Comparison of ENCODE assay signal across 18 cellular contexts in genomic region chr14:33505963-33506329, GRCh38.
DNase-seq lines count a peak whose midpoint lies in the region; TF ChIP-seq lines count a peak whose summit lies in the region.
"Had no signal": no experiment of that assay in that cellular context is flagged by ENCODE, and none has a peak within 500 bp of the region (broad histone marks: within the 10 kb centered on the region; RNA-seq: fewer than 3 reads in every experiment).

No MANE protein-coding gene starts in this region.

- H3K27ac ChIP-seq in 22Rv1 (0 out of 2 replicates have a peak overlapping the region, but pooled peaks have one; percentile 25), HEK293 (ENCODE audit: extremely low read depth, low read depth, low read length) (no peak overlapping the region)
- H3K27ac ChIP-seq: A549, C4-2B had no signal

- H3K4me1 Mint-ChIP-seq in osteocyte (ENCODE audit: unreplicated experiment), result peaks cover 53% of the 10 kb centered on the region
- H3K4me1 Mint-ChIP-seq: IgD-negative memory B cell had no signal

- no peak overlapping the region for H3K4me3 Mint-ChIP-seq in osteocyte (ENCODE audit: unreplicated experiment)
- H3K4me3 Mint-ChIP-seq: CD4-positive, alpha-beta T cell; GM23338; HFFc6 had no signal

- CTCF ChIA-PET in HEK293 (lab: Yijun Ruan, JAX), result no interaction called here

- H3K27me3 Mint-ChIP-seq in osteocyte (ENCODE audit: unreplicated experiment), result peaks cover 9% of the 10 kb centered on the region
- H3K27me3 Mint-ChIP-seq: CD4-positive, alpha-beta T cell; IgD-negative memory B cell had no signal

- no peak overlapping the region for H3K4me3 ChIP-seq in HEK293 (ENCODE audit: low read depth, low read length)
- H3K4me3 ChIP-seq: A549, GM23338 had no signal

- TF ChIP-seq CTCF in 22Rv1 (IDR thresholded peaks at IDR 0.05) (no peak), HEK293 (tag by site-specific recombination; IDR thresholded peaks at IDR 0.05) (no peak), osteocyte (IDR thresholded peaks at IDR 0.05) (no peak)

- peak overlapping the region; percentile 4 for H3K27ac Mint-ChIP-seq in osteocyte (ENCODE audit: unreplicated experiment)
- H3K27ac Mint-ChIP-seq: CD4-positive, alpha-beta T cell; GM23338; HFFc6; IgD-negative memory B cell had no signal

- H3K36me3 ChIP-seq in HEK293 (ENCODE audit: control insufficient read depth in 2 of 2, insufficient read depth in 1 of 2, low read length in 2 of 2), result no peaks in the 10 kb centered on the region

- H3K9me3 Mint-ChIP-seq in osteocyte (ENCODE audit: unreplicated experiment), result no peaks in the 10 kb centered on the region
- H3K9me3 Mint-ChIP-seq: CD4-positive, alpha-beta T cell; GM23338 had no signal

- H3K9me3 ChIP-seq in HEK293 (ENCODE audit: control insufficient read depth, insufficient read depth, low read depth, low read length), result no peaks in the 10 kb centered on the region
- H3K9me3 ChIP-seq: A549, Caco-2 had no signal

- DNase-seq in NCI-H69 (lab: John Stamatoyannopoulos, UW) (peak; percentile 9), osteocyte (ENCODE audit: extremely low spot score, unreplicated experiment) (no peak), OCI-M1 (lab: John Stamatoyannopoulos, UW) (no peak), DMS 273 (lab: John Stamatoyannopoulos, UW; ENCODE audit: unreplicated experiment) (no peak)
- DNase-seq: AML-193; Caco-2; CD4-positive, alpha-beta T cell; DMS79; GDM1; HCEC 1CT; HFFc6; KBM-7 had no signal

- no peaks in the 10 kb centered on the region; the same call in 1 of the 2 replicates for H3K4me1 ChIP-seq in HEK293 (ENCODE audit: control insufficient read depth, insufficient read depth, low read length)
- H3K4me1 ChIP-seq: A549, Caco-2 had no signal

- POLR2A ChIA-PET in HEK293 (lab: Yijun Ruan, JAX), result no interaction called here

- H3K36me3 Mint-ChIP-seq in osteocyte (ENCODE audit: unreplicated experiment), result no peaks in the 10 kb centered on the region

TF ChIP-seq in HEK293, 187 proteins besides CTCF, POLR2A, EP300 and RAD21:
- no peak for TF ChIP-seq ZNF513 (tag by site-specific recombination; IDR thresholded peaks at IDR 0.05)
- TF ChIP-seq ZNF266 (tag by site-specific recombination; IDR thresholded peaks at IDR 0.05; ENCODE audit: low read depth), result no peak
- TF ChIP-seq ZNF610 (tag by site-specific recombination; IDR thresholded peaks at IDR 0.05; ENCODE audit: borderline replicate concordance), result peak; percentile 96
